In the genomic region with DNA sequence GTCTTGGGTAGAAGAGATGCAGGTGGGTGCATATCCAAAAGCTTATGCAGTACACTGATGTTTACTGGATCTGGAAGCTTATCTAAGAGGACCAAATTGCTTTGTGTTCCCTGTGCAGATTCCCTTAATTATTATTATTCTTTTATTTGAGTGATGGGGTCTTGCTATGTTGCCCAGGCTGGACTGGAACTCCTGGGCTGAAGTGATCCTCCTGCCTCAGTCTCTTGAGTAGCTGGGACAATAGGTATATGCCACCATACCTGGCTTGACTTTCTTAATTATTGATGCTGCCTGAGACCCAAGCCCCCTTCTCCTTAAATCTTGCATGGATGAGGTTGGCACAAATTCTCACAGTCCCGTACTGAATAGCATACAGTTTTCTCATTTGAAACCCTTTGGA, we compare ENCODE assay signal across 1 cellular context.
TF ChIP-seq lines count a peak whose summit lies in the region.

No MANE protein-coding gene starts in this region.

TF ChIP-seq in WTC11, 78 proteins besides CTCF, POLR2A, EP300 and RAD21:
- TF ChIP-seq, protein P1, sequence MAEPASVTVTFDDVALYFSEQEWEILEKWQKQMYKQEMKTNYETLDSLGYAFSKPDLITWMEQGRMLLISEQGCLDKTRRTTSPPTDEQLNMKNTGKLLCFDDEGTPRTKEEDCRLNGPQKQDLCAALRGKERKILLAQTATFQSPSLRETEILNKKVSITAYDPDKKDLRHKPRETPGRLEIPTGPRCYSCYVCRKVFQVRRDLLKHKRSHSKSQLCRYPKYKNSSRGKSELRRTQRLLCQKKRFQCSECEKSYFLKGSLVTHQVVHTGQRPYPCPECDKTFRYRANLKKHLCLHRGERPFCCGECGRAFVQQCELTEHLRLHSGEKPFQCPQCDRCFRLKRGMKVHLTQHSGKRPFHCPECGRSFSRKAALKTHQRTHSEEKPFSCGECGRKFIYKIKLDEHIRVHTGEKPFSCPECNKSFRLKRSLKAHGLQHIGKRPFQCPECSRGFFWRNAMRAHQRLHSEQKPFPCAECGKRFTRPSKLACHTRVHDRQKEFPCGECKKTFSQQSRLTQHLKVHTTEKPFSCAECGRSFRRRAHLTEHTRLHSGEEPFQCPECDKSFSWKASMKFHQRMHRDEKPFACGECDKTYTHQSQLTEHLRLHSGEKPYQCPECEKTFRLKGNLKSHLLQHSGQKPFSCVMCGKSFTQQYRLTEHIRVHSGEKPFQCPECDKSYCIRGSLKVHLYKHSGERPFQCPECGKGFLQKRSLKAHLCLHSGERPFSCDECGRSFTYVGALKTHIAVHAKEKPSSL (CRISPR knock-in tag; conservative IDR thresholded peaks at IDR 0.05), result no peak
- TF ChIP-seq ZNF121 (CRISPR knock-in tag; IDR thresholded peaks at IDR 0.05), result peak; percentile 58; the same call in 1 of the 2 replicates
